ENCODE assay signal across 2 cellular contexts in genomic region chr1:24702511-24703293, GRCh38.
TF ChIP-seq lines count a peak whose summit lies in the region.

No MANE protein-coding gene starts in this region.

TF ChIP-seq in IMR-90, 13 proteins besides CTCF, POLR2A, EP300 and RAD21:
- no peak for TF ChIP-seq NFE2L2 (IDR thresholded peaks at IDR 0.05; ENCODE audit: low read depth, low read length)
- TF ChIP-seq FOS (IDR thresholded peaks at IDR 0.05; ENCODE audit: low read depth, low read length): peak; percentile 25; the same call in 1 of the 2 replicates
- no peak for TF ChIP-seq BHLHE40 (IDR thresholded peaks at IDR 0.05; ENCODE audit: low read depth, low read length)
- TF ChIP-seq CHD1 (IDR thresholded peaks at IDR 0.05; ENCODE audit: low read depth, low read length): no peak
- TF ChIP-seq CEBPB (IDR thresholded peaks at IDR 0.05; ENCODE audit: low read depth, low read length): no peak
- TF ChIP-seq MAZ (IDR thresholded peaks at IDR 0.05; ENCODE audit: borderline replicate concordance, low read depth, low read length): peak; percentile 35; the same call in 1 of the 2 replicates
- TF ChIP-seq MXI1 (IDR thresholded peaks at IDR 0.05; ENCODE audit: borderline replicate concordance, low read depth, low read length): no peak
- no peak for TF ChIP-seq USF2 (IDR thresholded peaks at IDR 0.05; ENCODE audit: low read depth, low read length)
- peak; percentile 67 for TF ChIP-seq RCOR1 (IDR thresholded peaks at IDR 0.05; ENCODE audit: insufficient replicate concordance, low read length)
- TF ChIP-seq SMC3 (IDR thresholded peaks at IDR 0.05; ENCODE audit: low read depth, low read length): no peak
TF ChIP-seq in IMR-90: peak in this region for 3.

TF ChIP-seq in GM12891, 5 proteins besides CTCF, POLR2A, EP300 and RAD21:
- TF ChIP-seq PAX5 (IDR thresholded peaks at IDR 0.05; ENCODE audit: insufficient read depth, low read length, severe bottlenecking) (no peak), TAF1 (IDR thresholded peaks at IDR 0.05; ENCODE audit: low read depth, low read length) (no peak), POLR2AphosphoS5 (IDR thresholded peaks at IDR 0.05; ENCODE audit: low read depth, low read length) (no peak), POU2F2 (IDR thresholded peaks at IDR 0.05; ENCODE audit: low read depth, low read length) (no peak), SPI1 (IDR thresholded peaks at IDR 0.05; ENCODE audit: low read depth, low read length) (no peak)
